ENCODE assay signal across 19 cellular contexts in the genomic region with DNA sequence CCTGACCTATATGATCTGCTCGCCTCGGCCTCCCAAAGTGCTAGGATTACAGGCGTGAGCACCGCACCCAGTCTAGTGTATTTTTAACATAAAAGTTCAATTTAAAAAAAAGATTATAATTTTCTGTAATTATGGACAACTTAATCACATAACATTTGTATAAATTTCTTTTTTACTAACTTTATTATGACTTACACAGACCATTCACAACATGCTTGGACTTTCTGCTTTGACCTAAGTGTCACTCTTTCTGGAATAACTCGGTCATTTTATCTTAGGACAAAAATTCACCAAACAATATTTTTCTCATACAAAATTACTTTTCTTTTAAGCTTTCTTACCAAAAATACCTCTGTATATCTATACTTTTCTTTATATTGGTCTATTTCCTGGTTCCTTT. TPM values are rescaled to one million over a fixed set of nuclear protein-coding genes. Genes with fewer than 3 reads are reported as not detected.
DNase-seq lines count a peak whose midpoint lies in the region.
"Had no signal": no experiment of that assay in that cellular context is flagged by ENCODE, and none has a peak within 500 bp of the region (broad histone marks: within the 10 kb centered on the region; RNA-seq: fewer than 3 reads in every experiment).

No MANE protein-coding gene starts in this region.

- H3K36me3 ChIP-seq in SK-N-MC (ENCODE audit: insufficient read depth, low read length), result no peaks in the 10 kb centered on the region
- H3K36me3 ChIP-seq: gastrocnemius medialis, thoracic aorta had no signal

- DNase-seq in NCI-H2227 (lab: John Stamatoyannopoulos, UW; ENCODE audit: unreplicated experiment) (peak; percentile 0), NCI-H2227 treated with DMSO at 0.1 percent for 48 hours (lab: John Stamatoyannopoulos, UW) (no peak), SK-N-MC (ENCODE audit: low read depth, low spot score) (peak; percentile 5), kidney tubule cell (ENCODE audit: low spot score) (peak; percentile 4), NCI-H2107 treated with DMSO at 0.1 percent for 48 hours (lab: John Stamatoyannopoulos, UW; ENCODE audit: unreplicated experiment) (no peak), dedifferentiated amniotic fluid mesenchymal stem cell (ENCODE audit: extremely low spot score) (no peak)
- DNase-seq in Jurkat, Clone E6-1 (ENCODE audit: low read depth, low spot score), result peak; percentile 50
- no peak for DNase-seq in stimulated activated CD4-positive, alpha-beta T cell treated with anti-CD3 and anti-CD28 coated beads, Interleukin-4, amount 100 ng/mL, for 4 hours
- DNase-seq: activated CD4-positive, alpha-beta T cell treated with anti-CD3 and anti-CD28 coated beads for 48 hours; activated naive CD8-positive, alpha-beta T cell treated with anti-CD3 and anti-CD28 coated beads, Interleukin-2, amount 10 ng/mL, durations not matched to agents 7 days and 5 days; activated T-cell treated with anti-CD3 and anti-CD28 coated beads, Interleukin-2, amount 50 U/mL, for 24 hours; effector memory CD8-positive, alpha-beta T cell; gastrocnemius medialis; immature natural killer cell; NCI-H1436; NCI-H774; stimulated activated CD4-positive, alpha-beta T cell treated with anti-CD3 and anti-CD28 coated beads, Interleukin-2, amount 100 ng/mL, for 48 hours had no signal

- H3K4me3 ChIP-seq in Jurkat, Clone E6-1 (ENCODE audit: low read length), result no peak overlapping the region
- H3K4me3 ChIP-seq in SK-N-MC, result no peak overlapping the region
- H3K4me3 ChIP-seq: gastrocnemius medialis, thoracic aorta had no signal

- no peak overlapping the region for H3K9ac ChIP-seq in SK-N-MC (ENCODE audit: insufficient read length)

- H3K9me3 ChIP-seq in SK-N-MC (ENCODE audit: low read depth, low read length), result no peaks in the 10 kb centered on the region; the same call in 1 of the 2 replicates
- H3K9me3 ChIP-seq: gastrocnemius medialis had no signal

- no peak overlapping the region for H3K27ac ChIP-seq in SK-N-MC
- H3K27ac ChIP-seq: gastrocnemius medialis, thoracic aorta had no signal

RNA-seq across cellular contexts. Expression of a gene that starts 15.4 kb away (rescaled TPM):
- polyA plus RNA-seq in Jurkat, Clone E6-1 (2012; ENCODE audit: insufficient read depth, insufficient read length), result not detected
- polyA plus RNA-seq: H1, immature natural killer cell had no signal

RNA-seq across cellular contexts. Expression of a gene that starts 30.3 kb away (rescaled TPM):
- polyA plus RNA-seq in Jurkat, Clone E6-1 (2012; ENCODE audit: insufficient read depth, insufficient read length), result 19.2 TPM

Comparison
In these comparisons a context has a peak if more than half of its experiments do, and no peak if none do; other contexts are left out.
1. DNase-seq: peak in NCI-H2227 (single experiment), Jurkat, Clone E6-1 (single experiment), SK-N-MC (single experiment) and kidney tubule cell (single experiment); none in NCI-H2227 treated with DMSO at 0.1 percent for 48 hours (single experiment), stimulated activated CD4-positive, alpha-beta T cell treated with anti-CD3 and anti-CD28 coated beads, Interleukin-4, amount 100 ng/mL, for 4 hours (0 of 2), NCI-H2107 treated with DMSO at 0.1 percent for 48 hours (single experiment) and dedifferentiated amniotic fluid mesenchymal stem cell (single experiment).